In the genomic region with DNA sequence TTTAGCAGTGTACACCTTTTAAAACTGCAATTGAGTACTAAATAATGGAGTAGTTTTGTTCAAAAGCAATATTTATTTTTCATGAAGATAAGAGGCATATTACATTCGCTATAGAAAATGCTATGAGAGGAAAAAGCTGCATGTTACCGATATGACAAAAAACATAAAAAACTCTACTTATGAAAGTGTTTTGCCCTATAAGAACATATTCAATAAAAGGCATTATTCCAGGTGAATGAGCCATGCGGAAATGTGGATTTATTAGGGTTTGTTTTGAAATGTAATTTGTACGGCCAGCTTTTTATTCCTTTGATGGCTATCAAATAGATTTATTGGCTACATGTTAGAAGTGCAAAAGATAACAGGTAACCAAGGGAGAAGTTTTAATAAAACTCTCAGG, we compare ENCODE assay signal across 15 cellular contexts.
"Had no signal": no experiment of that assay in that cellular context is flagged by ENCODE, and none has a peak within 500 bp of the region (broad histone marks: within the 10 kb centered on the region; RNA-seq: fewer than 3 reads in every experiment).

No MANE protein-coding gene starts in this region.

- H3K4me3 Mint-ChIP-seq: activated naive CD8-positive, alpha-beta T cell treated with anti-CD3 and anti-CD28 coated beads, Interleukin-2, amount 10 ng/mL, durations not matched to agents 7 days and 5 days; brain; stimulated activated naive B cell treated with anti-CD40 and anti-IgM and Interleukin-4, amounts not matched to agents 10 μg/mL and 1 μg/mL and 100 μg/mL, for 72 hours had no signal

- H3K36me3 ChIP-seq: gastrocnemius medialis, transverse colon had no signal

- H2AFZ ChIP-seq: parathyroid adenoma had no signal

- H3K4me1 Mint-ChIP-seq: activated naive CD8-positive, alpha-beta T cell treated with anti-CD3 and anti-CD28 coated beads, Interleukin-2, amount 10 ng/mL, durations not matched to agents 7 days and 5 days had no signal

- H3K27me3 ChIP-seq: gastrocnemius medialis, transverse colon had no signal

- H3K79me2 ChIP-seq: parathyroid adenoma had no signal

- ATAC-seq: activated CD4-positive, CD25-positive, alpha-beta regulatory T cell treated with anti-CD3 and anti-CD28 coated beads, Interleukin-2, amount 50 U/mL, for 24 hours; left lobe of liver; stimulated activated naive B cell treated with anti-CD40 and anti-IgM and Interleukin-4, amounts not matched to agents 10 μg/mL and 1 μg/mL and 100 μg/mL, for 72 hours had no signal

- H3K27me3 Mint-ChIP-seq: activated naive CD8-positive, alpha-beta T cell treated with anti-CD3 and anti-CD28 coated beads, Interleukin-2, amount 10 ng/mL, durations not matched to agents 7 days and 5 days; brain; naive B cell; stimulated activated naive B cell treated with anti-CD40 and anti-IgM and Interleukin-4, amounts not matched to agents 10 μg/mL and 1 μg/mL and 100 μg/mL, for 72 hours had no signal

- H3K9ac ChIP-seq: parathyroid adenoma had no signal

- H3K4me3 ChIP-seq: gastrocnemius medialis, transverse colon had no signal

- H3K36me3 Mint-ChIP-seq: activated naive CD8-positive, alpha-beta T cell treated with anti-CD3 and anti-CD28 coated beads, Interleukin-2, amount 10 ng/mL, durations not matched to agents 7 days and 5 days had no signal

- H3K27ac ChIP-seq: transverse colon had no signal

- DNase-seq: activated CD4-positive, alpha-beta T cell treated with anti-CD3 and anti-CD28 coated beads, Interleukin-2, amount 50 U/mL, for 1 hour; activated CD8-positive, alpha-beta memory T cell treated with anti-CD3 and anti-CD28 coated beads for 24 hours; activated naive CD4-positive, alpha-beta T cell; activated naive CD8-positive, alpha-beta T cell treated with anti-CD3 and anti-CD28 coated beads, Interleukin-2, amount 10 ng/mL, durations not matched to agents 7 days and 5 days; gastrocnemius medialis; islet precursor cell; naive B cell; stimulated activated CD4-positive, alpha-beta T cell treated with anti-CD3 and anti-CD28 coated beads, Interleukin-12 subunit alpha, Interleukin-12 subunit beta, amount 100 ng/mL, for 4 hours; stimulated activated CD4-positive, alpha-beta T cell treated with anti-CD3 and anti-CD28 coated beads, Interleukin-2, amount 100 ng/mL, for 24 hours; stimulated activated naive B cell treated with anti-CD40 and anti-IgM and Interleukin-4, amounts not matched to agents 10 μg/mL and 1 μg/mL and 100 μg/mL, for 72 hours; transverse colon had no signal

- H3K27ac Mint-ChIP-seq: activated naive CD8-positive, alpha-beta T cell treated with anti-CD3 and anti-CD28 coated beads, Interleukin-2, amount 10 ng/mL, durations not matched to agents 7 days and 5 days; brain; stimulated activated naive B cell treated with anti-CD40 and anti-IgM and Interleukin-4, amounts not matched to agents 10 μg/mL and 1 μg/mL and 100 μg/mL, for 72 hours had no signal

- H3K4me1 ChIP-seq: gastrocnemius medialis, parathyroid adenoma, transverse colon had no signal

- H3K9me3 ChIP-seq: gastrocnemius medialis, transverse colon had no signal
